In genomic region chr19:34260771-34261173, GRCh38 we compare ENCODE assay signal across 1 cellular context.
TF ChIP-seq lines count a peak whose summit lies in the region.

No MANE protein-coding gene starts in this region.

TF ChIP-seq in GM23338, 12 proteins besides CTCF, POLR2A, EP300 and RAD21 (continued from another document):
- TF ChIP-seq ZNF462 (CRISPR knock-in tag; IDR thresholded peaks at IDR 0.05) (no peak), REST (IDR thresholded peaks at IDR 0.05; ENCODE audit: unreplicated experiment) (no peak), EZH2phosphoT487 (IDR thresholded peaks at IDR 0.05; ENCODE audit: unreplicated experiment) (no peak), NANOG (IDR thresholded peaks at IDR 0.05; ENCODE audit: borderline replicate concordance) (no peak), JUNB (IDR thresholded peaks at IDR 0.05; ENCODE audit: unreplicated experiment) (no peak), ZNF331 (CRISPR knock-in tag; IDR thresholded peaks at IDR 0.05; ENCODE audit: low read depth) (no peak), ZNF114 (CRISPR knock-in tag; IDR thresholded peaks at IDR 0.05) (no peak), STAT1 (IDR thresholded peaks at IDR 0.05; ENCODE audit: unreplicated experiment) (no peak), EZH2 (IDR thresholded peaks at IDR 0.05; ENCODE audit: low read depth, unreplicated experiment) (no peak), ETS1 (IDR thresholded peaks at IDR 0.05) (no peak)
